14 cellular contexts compared by ENCODE assay signal in genomic region chr5:180172447-180173197, GRCh38. TPM values are rescaled to one million over a fixed set of nuclear protein-coding genes. Genes with fewer than 3 reads are reported as not detected.
DNase-seq lines count a peak whose midpoint lies in the region.
"Had no signal": no experiment of that assay in that cellular context is flagged by ENCODE, and none has a peak within 500 bp of the region (broad histone marks: within the 10 kb centered on the region; RNA-seq: fewer than 3 reads in every experiment).

No MANE protein-coding gene starts in this region.

- no peaks in the 10 kb centered on the region for H3K9me3 ChIP-seq in mesenchymal stem cell (ENCODE audit: control insufficient read depth, low read length)
- H3K9me3 ChIP-seq: colonic mucosa, SJSA1 had no signal

- H2BK12ac ChIP-seq in mesenchymal stem cell (ENCODE audit: low read length in 2 of 2) = no peak overlapping the region

- H3K4ac ChIP-seq in mesenchymal stem cell (ENCODE audit: low read depth in 1 of 2, low read length in 2 of 2) = no peak overlapping the region

- WGBS in mesenchymal stem cell = 80% methylated on average over 11 of the region's 11 CpGs

- no peak overlapping the region for H2AK5ac ChIP-seq in mesenchymal stem cell (ENCODE audit: low read length, severe bottlenecking)

- peak overlapping the region; percentile 68 for H3K27ac ChIP-seq in caudate nucleus (ENCODE audit: low read depth, low read length)
- H3K27ac ChIP-seq in mesenchymal stem cell (ENCODE audit: low read length, poor library complexity, severe bottlenecking) = no peak overlapping the region
- H3K27ac ChIP-seq: colonic mucosa, SJSA1 had no signal

- H2BK5ac ChIP-seq in mesenchymal stem cell (ENCODE audit: low read depth, low read length, poor library complexity, severe bottlenecking) = no peak overlapping the region

- H3K14ac ChIP-seq in mesenchymal stem cell (ENCODE audit: low read length in 2 of 2) = no peak overlapping the region

- no peaks in the 10 kb centered on the region for H3K36me3 ChIP-seq in mesenchymal stem cell (ENCODE audit: control insufficient read depth in 1 of 2, insufficient read depth in 2 of 2, low read depth in 1 of 2, low read length in 2 of 2)
- H3K36me3 ChIP-seq: colonic mucosa, SJSA1 had no signal

- H3K4me1 ChIP-seq in mesenchymal stem cell (ENCODE audit: control insufficient read depth, insufficient read depth, low read depth, low read length) = peaks cover 41% of the 10 kb centered on the region
- H3K4me1 ChIP-seq: colonic mucosa had no signal

- H3K23ac ChIP-seq in mesenchymal stem cell (ENCODE audit: low read length in 2 of 2) = no peak overlapping the region

- H3K27me3 ChIP-seq in mesenchymal stem cell (ENCODE audit: control insufficient read depth in 1 of 2, insufficient read depth in 1 of 2, low read length in 2 of 2) = peaks cover 0 to 46% of the 10 kb centered on the region in 2 experiments
- H3K27me3 ChIP-seq: colonic mucosa, SJSA1 had no signal

- H2BK120ac ChIP-seq in mesenchymal stem cell (ENCODE audit: low read depth, low read length) = no peak overlapping the region

- no peak overlapping the region for H3K4me3 ChIP-seq in mesenchymal stem cell (ENCODE audit: insufficient read depth in 1 of 2, low read depth in 1 of 2, low read length in 2 of 2)
- H3K4me3 ChIP-seq: colonic mucosa, SJSA1 had no signal

- no peak overlapping the region for H3K9ac ChIP-seq in mesenchymal stem cell (ENCODE audit: low read length)

- H4K8ac ChIP-seq in mesenchymal stem cell (ENCODE audit: low read length) = no peak overlapping the region

- no peak overlapping the region for H2BK15ac ChIP-seq in mesenchymal stem cell (ENCODE audit: low read depth, poor library complexity, severe bottlenecking)

- H4K91ac ChIP-seq in mesenchymal stem cell (ENCODE audit: low read length) = no peak overlapping the region

- H2AFZ ChIP-seq in mesenchymal stem cell (ENCODE audit: low read depth, low read length) = no peak overlapping the region

- DNase-seq in COLO668 (lab: John Stamatoyannopoulos, UW; ENCODE audit: unreplicated experiment) (peak; percentile 25), NCI-H1092 (lab: John Stamatoyannopoulos, UW) (peak; percentile 43), caudate nucleus (lab: John Stamatoyannopoulos, UW) (peak in 27 of 61 donors; percentile 18 to 73 (median 43)), medulla oblongata (ENCODE audit: extremely low spot score) (peak; percentile 74), kidney glomerular epithelial cell (lab: John Stamatoyannopoulos, UW) (no peak), mesenchymal stem cell (no peak), HuH-7.5 (ENCODE audit: low spot score) (no peak), CD1c-positive myeloid dendritic cell (ENCODE audit: extremely low spot score) (no peak)
- DNase-seq: activated CD4-positive, alpha-beta T cell treated with anti-CD3 and anti-CD28 coated beads for 4 hours; activated gamma-delta T cell; colonic mucosa; NCI-H1694 treated with DMSO at 0.1 percent for 48 hours; small intestine had no signal

- H3K18ac ChIP-seq in mesenchymal stem cell (ENCODE audit: low read depth in 1 of 2, low read length in 2 of 2) = no peak overlapping the region

- H3K4me2 ChIP-seq in mesenchymal stem cell (ENCODE audit: low read length, poor library complexity, severe bottlenecking) = no peak overlapping the region

- no peaks in the 10 kb centered on the region for H3K79me1 ChIP-seq in mesenchymal stem cell (replicated peaks; ENCODE audit: low read length, poor library complexity, severe bottlenecking)

RNA-seq across cellular contexts. Expression of gene RASGEF1C, which starts 36.4 kb away (rescaled TPM):
- polyA plus RNA-seq in mesenchymal stem cell (2013, experiment 1 of 2) = 0.01 TPM
- polyA plus RNA-seq in mesenchymal stem cell (2013, experiment 2 of 2) = not detected

Comparison
In these comparisons a context has a peak if more than half of its experiments do, and no peak if none do; other contexts are left out.
1. DNase-seq: peak in COLO668 (single experiment), NCI-H1092 (single experiment) and medulla oblongata (single experiment); none in kidney glomerular epithelial cell (single experiment), mesenchymal stem cell (single experiment), HuH-7.5 (single experiment) and CD1c-positive myeloid dendritic cell (single experiment).